9 cellular contexts compared by ENCODE assay signal in the genomic region with DNA sequence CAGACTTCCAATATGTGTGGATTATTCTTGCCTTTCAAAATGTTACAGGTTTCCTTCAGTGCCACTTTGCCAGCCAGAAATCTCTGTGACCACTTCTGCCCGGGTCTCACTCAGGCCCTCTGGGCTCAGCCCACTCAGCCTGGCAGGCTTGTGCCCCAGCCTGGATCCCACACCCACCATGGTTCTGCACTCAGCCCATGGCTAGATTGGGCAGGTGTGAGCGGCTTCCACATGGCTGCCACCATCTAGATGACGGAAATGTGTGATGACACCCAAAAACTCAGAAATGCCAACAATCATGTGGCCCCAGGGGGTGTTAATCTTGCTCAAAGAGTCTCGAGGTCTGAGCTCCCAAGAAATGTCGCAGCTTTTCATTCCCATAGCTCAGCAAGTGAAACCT.
"Had no signal": no experiment of that assay in that cellular context is flagged by ENCODE, and none has a peak within 500 bp of the region (broad histone marks: within the 10 kb centered on the region; RNA-seq: fewer than 3 reads in every experiment).

No MANE protein-coding gene starts in this region.

- DNase-seq: GM23248, GOT3, HFFc6, KBM-7 had no signal

- H3K9ac ChIP-seq: GM23248 had no signal

- H3K4me1 ChIP-seq: HAP-1 had no signal

- H2AFZ ChIP-seq: GM23248 had no signal

- ATAC-seq: HCT116, HepG2 had no signal

- FAIRE-seq: H54, HepG2 had no signal

- H3K36me3 ChIP-seq: HAP-1 had no signal

- H3K9me3 ChIP-seq: HAP-1 had no signal

- H3K4me3 ChIP-seq: GM23248, HAP-1 had no signal

- H3K27ac ChIP-seq: GM23248, HL-60 had no signal
